In genomic region chr11:33256808-33257159, GRCh38 we compare ENCODE assay signal across 8 cellular contexts. TPM values are rescaled to one million over a fixed set of nuclear protein-coding genes. Genes with fewer than 3 reads are reported as not detected.
DNase-seq lines count a peak whose midpoint lies in the region; ATAC-seq and TF ChIP-seq lines count a peak whose summit lies in the region.

No MANE protein-coding gene starts in this region.

- H3K36me3 ChIP-seq in urinary bladder (ENCODE audit: insufficient read depth) = no peaks in the 10 kb centered on the region

- H3K27ac ChIP-seq in urinary bladder (ENCODE audit: low read depth) = peak overlapping the region; percentile 100

- H3K4me1 Mint-ChIP-seq in activated naive CD4-positive, alpha-beta T cell treated with anti-CD3 and anti-CD28 coated beads, Interleukin-2, amount 50 U/mL, for 24 hours = peaks cover 34% of the 10 kb centered on the region
- H3K4me1 Mint-ChIP-seq in memory B cell = peaks cover 16% of the 10 kb centered on the region

- no peak for DNase-seq in activated naive CD4-positive, alpha-beta T cell treated with Interleukin-2 at 50 U/mL for 16 hours
- no peak for DNase-seq in astrocyte of the spinal cord (ENCODE audit: low read depth, low spot score)
- DNase-seq in memory B cell (ENCODE audit: low spot score in 2 of 2) = no peak
- DNase-seq in GM13977 (ENCODE audit: low spot score) = no peak
- DNase-seq in AG08395 (ENCODE audit: low spot score) = no peak
- no peak for DNase-seq in NK-92 (lab: John Stamatoyannopoulos, UW; ENCODE audit: unreplicated experiment)

- H3K27me3 Mint-ChIP-seq in activated naive CD4-positive, alpha-beta T cell treated with anti-CD3 and anti-CD28 coated beads, Interleukin-2, amount 50 U/mL, for 24 hours = no peaks in the 10 kb centered on the region
- H3K27me3 Mint-ChIP-seq in memory B cell = no peaks in the 10 kb centered on the region

- in situ Hi-C loops in astrocyte of the spinal cord (cut with HindIII; ENCODE audit: low sequenced_read_pairs) (no loop called here), GM13977 (cut with MboI; ENCODE audit: low pct_unique_long_range_greater_than_20kb, low sequenced_read_pairs, unreplicated experiment) (no loop called here)

- H3K36me3 Mint-ChIP-seq in activated naive CD4-positive, alpha-beta T cell treated with anti-CD3 and anti-CD28 coated beads, Interleukin-2, amount 50 U/mL, for 24 hours = peaks cover 2% of the 10 kb centered on the region
- peaks cover 2% of the 10 kb centered on the region for H3K36me3 Mint-ChIP-seq in memory B cell

- peak overlapping the region; percentile 93 for H3K4me3 ChIP-seq in astrocyte of the spinal cord (ENCODE audit: low read depth, low read length)
- peak overlapping the region; percentile 76 for H3K4me3 ChIP-seq in urinary bladder (ENCODE audit: low read depth, low read length)

- no peaks in the 10 kb centered on the region for H3K4me1 ChIP-seq in urinary bladder (ENCODE audit: insufficient read depth)

- peak overlapping the region; percentile 97 for H3K27ac Mint-ChIP-seq in activated naive CD4-positive, alpha-beta T cell treated with anti-CD3 and anti-CD28 coated beads, Interleukin-2, amount 50 U/mL, for 24 hours
- H3K27ac Mint-ChIP-seq in memory B cell = peak overlapping the region; percentile 94

- peak overlapping the region; percentile 93 for H3K4me3 Mint-ChIP-seq in activated naive CD4-positive, alpha-beta T cell treated with anti-CD3 and anti-CD28 coated beads, Interleukin-2, amount 50 U/mL, for 24 hours
- peak overlapping the region; percentile 95 for H3K4me3 Mint-ChIP-seq in memory B cell

- no peaks in the 10 kb centered on the region for H3K9me3 Mint-ChIP-seq in activated naive CD4-positive, alpha-beta T cell treated with anti-CD3 and anti-CD28 coated beads, Interleukin-2, amount 50 U/mL, for 24 hours
- H3K9me3 Mint-ChIP-seq in memory B cell = no peaks in the 10 kb centered on the region

- no peak for ATAC-seq in memory B cell (ENCODE audit: low read depth)

- 2% methylated on average over 16 of the region's 16 CpGs for WGBS in urinary bladder

- TF ChIP-seq CTCF in astrocyte of the spinal cord (IDR thresholded peaks at IDR 0.05; ENCODE audit: low read depth, low read length) (no peak), GM13977 (IDR thresholded peaks at IDR 0.05; ENCODE audit: extremely low read depth, insufficient read depth, missing control alignments) (no peak)

RNA-seq across cellular contexts. Expression of gene HIPK3, which starts 0.4 kb away (rescaled TPM):
- total RNA-seq in urinary bladder = 242 TPM
- 44.0 TPM for polyA plus RNA-seq in urinary bladder
